Comparison of ENCODE assay signal across 22 cellular contexts in genomic region chr7:44107116-44107960, GRCh38. TPM values are rescaled to one million over a fixed set of nuclear protein-coding genes. Genes with fewer than 3 reads are reported as not detected.
DNase-seq lines count a peak whose midpoint lies in the region; ATAC-seq and TF ChIP-seq lines count a peak whose summit lies in the region.
"Had no signal": no experiment of that assay in that cellular context is flagged by ENCODE, and none has a peak within 500 bp of the region (broad histone marks: within the 10 kb centered on the region; RNA-seq: fewer than 3 reads in every experiment).

No MANE protein-coding gene starts in this region.

- H3K9me3 ChIP-seq in adipocyte (ENCODE audit: control insufficient read depth, low read length) (no peaks in the 10 kb centered on the region), neuronal stem cell (replicated peaks in 1 of 2; ENCODE audit: control insufficient read depth in 2 of 2, insufficient read depth in 1 of 2, low read depth in 1 of 2, low read length in 2 of 2) (peaks cover 0 to 2% of the 10 kb centered on the region in 2 donors)

- no peaks in the 10 kb centered on the region for H3K79me1 ChIP-seq in neuronal stem cell (ENCODE audit: low read depth, low read length)

- TF ChIP-seq CTCF in AG09309 (IDR thresholded peaks at IDR 0.05; ENCODE audit: control insufficient read depth, insufficient read depth, low read depth, low read length, missing control alignments): no peak

- H3K4me3 ChIP-seq in AG09309 (ENCODE audit: control insufficient read depth, low read depth, low read length): peak overlapping the region; percentile 62
- no peak overlapping the region for H3K4me3 ChIP-seq in adipocyte (ENCODE audit: low read length)
- H3K4me3 ChIP-seq in neuronal stem cell (ENCODE audit: low read length in 2 of 2): no peak overlapping the region
- H3K4me3 ChIP-seq: GM12878 had no signal

- no peak for ATAC-seq in HG03095 (IDR thresholded peaks at IDR 0.05; ENCODE audit: unreplicated experiment)
- ATAC-seq: activated CD8-positive, alpha-beta memory T cell treated with anti-CD3 and anti-CD28 coated beads, Interleukin-2, amount 10 ng/mL, durations not matched to agents 7 days and 5 days; GM12878 had no signal

- H3K18ac ChIP-seq in neuronal stem cell (ENCODE audit: low read length): no peak overlapping the region

- H2BK5ac ChIP-seq in neuronal stem cell (ENCODE audit: low read length): peak overlapping the region; percentile 13

- H3K9ac ChIP-seq in adipocyte (ENCODE audit: low read length): peak overlapping the region; percentile 47
- no peak overlapping the region for H3K9ac ChIP-seq in neuronal stem cell (ENCODE audit: low read depth, low read length, poor library complexity)

- no CpG with 5 or more reads among the region's 18 CpGs for WGBS in neuronal stem cell (ENCODE audit: extremely low coverage in 2 of 2, insufficient read length in 2 of 2, insufficient replicate concordance in 1 of 2), 2 donors

- H3K36me3 ChIP-seq in adipocyte (ENCODE audit: control insufficient read depth, insufficient read depth, low read length, severe bottlenecking) (peaks cover 18% of the 10 kb centered on the region), neuronal stem cell (replicated peaks in 1 of 2; ENCODE audit: control insufficient read depth in 2 of 2, insufficient read depth in 2 of 2, low read length in 2 of 2) (peaks cover 14 to 30% of the 10 kb centered on the region in 2 donors)

- CTCF ChIA-PET in activated CD4-positive, alpha-beta memory T cell treated with anti-CD3 and anti-CD28 coated beads for 36 hours (lab: Charles Lee): no interaction called here

- H2BK12ac ChIP-seq in neuronal stem cell (ENCODE audit: low read length): no peak overlapping the region

- no peaks in the 10 kb centered on the region for H3K27me3 ChIP-seq in adipocyte (replicated peaks; ENCODE audit: control insufficient read depth, insufficient read depth, low read length)
- H3K27me3 ChIP-seq in neuronal stem cell (ENCODE audit: control insufficient read depth in 3 of 3, insufficient read depth in 3 of 3, low read depth in 1 of 3, low read length in 3 of 3): peaks cover 0 to 8% (median 5%) of the 10 kb centered on the region in 3 experiments

- H3K27ac ChIP-seq in neuronal stem cell (replicated peaks; ENCODE audit: low read length): no peak overlapping the region
- H3K27ac ChIP-seq: epithelial cell of prostate had no signal

- no peak overlapping the region for H3K27ac Mint-ChIP-seq in activated CD4-positive, alpha-beta memory T cell treated with anti-CD3 and anti-CD28 coated beads for 36 hours
- H3K27ac Mint-ChIP-seq: activated CD8-positive, alpha-beta memory T cell treated with anti-CD3 and anti-CD28 coated beads, Interleukin-2, amount 10 ng/mL, durations not matched to agents 7 days and 5 days had no signal

- no peak overlapping the region for H3K4me3 Mint-ChIP-seq in activated CD4-positive, alpha-beta memory T cell treated with anti-CD3 and anti-CD28 coated beads for 36 hours
- H3K4me3 Mint-ChIP-seq: activated CD8-positive, alpha-beta memory T cell treated with anti-CD3 and anti-CD28 coated beads, Interleukin-2, amount 10 ng/mL, durations not matched to agents 7 days and 5 days had no signal

- no peak overlapping the region for H3K23ac ChIP-seq in neuronal stem cell (ENCODE audit: low read depth, low read length, poor library complexity)

- no peak overlapping the region for H2BK15ac ChIP-seq in neuronal stem cell (ENCODE audit: low read length)

- H2BK120ac ChIP-seq in neuronal stem cell (ENCODE audit: low read depth, low read length): no peak overlapping the region

- POLR2A ChIA-PET in activated CD4-positive, alpha-beta memory T cell treated with anti-CD3 and anti-CD28 coated beads for 36 hours (lab: Charles Lee): no interaction called here

- peaks cover 11% of the 10 kb centered on the region for H3K27me3 Mint-ChIP-seq in activated CD4-positive, alpha-beta memory T cell treated with anti-CD3 and anti-CD28 coated beads for 36 hours

- intact Hi-C loops in activated CD4-positive, alpha-beta memory T cell treated with anti-CD3 and anti-CD28 coated beads for 36 hours (cut with micrococcal nuclease): no loop called here

- no peak overlapping the region for H4K91ac ChIP-seq in neuronal stem cell (ENCODE audit: low read depth, low read length, poor library complexity)

- no peak overlapping the region for H3K4me2 ChIP-seq in neuronal stem cell (ENCODE audit: insufficient read depth, low read length, poor library complexity, severe bottlenecking)

- DNase-seq in AG09309 (ENCODE audit: low read depth) (no peak), adipocyte (ENCODE audit: low read depth) (no peak), neuronal stem cell (ENCODE audit: low spot score) (no peak)
- no peak for DNase-seq in activated CD4-positive, alpha-beta memory T cell treated with anti-CD3 and anti-CD28 coated beads for 36 hours
- no peak for DNase-seq in effector CD4-positive, alpha-beta T cell
- DNase-seq: ACHN; activated CD4-positive, CD25-positive, alpha-beta regulatory T cell treated with anti-CD3 and anti-CD28 coated beads, Interleukin-2, amount 50 U/mL, for 72 hours; activated CD8-positive, alpha-beta memory T cell treated with anti-CD3 and anti-CD28 coated beads, Interleukin-2, amount 10 ng/mL, durations not matched to agents 7 days and 5 days; activated gamma-delta T cell; anterior cingulate cortex; cortex of kidney; head of caudate nucleus; NCI-H146; NCI-H2227 treated with DMSO at 0.1 percent for 48 hours; nucleus accumbens; SHP77; stimulated activated CD4-positive, alpha-beta T cell treated with anti-CD3 and anti-CD28 coated beads, Interleukin-4, amount 100 ng/mL, for 4 hours had no signal

- H3K4me1 ChIP-seq in adipocyte (ENCODE audit: control insufficient read depth, insufficient read depth, low read length) (peaks cover 32% of the 10 kb centered on the region), neuronal stem cell (ENCODE audit: control insufficient read depth in 2 of 2, insufficient read depth in 1 of 2, low read depth in 1 of 2, low read length in 2 of 2) (peaks cover 8 to 10% of the 10 kb centered on the region in 2 donors)

- peak overlapping the region; percentile 64 for H3K14ac ChIP-seq in neuronal stem cell (ENCODE audit: low read length)

- H3K4me1 Mint-ChIP-seq in activated CD4-positive, alpha-beta memory T cell treated with anti-CD3 and anti-CD28 coated beads for 36 hours (ENCODE audit: low read depth): peaks cover 8% of the 10 kb centered on the region

- H2AK5ac ChIP-seq in neuronal stem cell (ENCODE audit: low read depth, low read length): no peak overlapping the region

- no peak overlapping the region for H4K8ac ChIP-seq in neuronal stem cell (ENCODE audit: low read depth, low read length)

- no peaks in the 10 kb centered on the region for H3K9me3 Mint-ChIP-seq in activated CD4-positive, alpha-beta memory T cell treated with anti-CD3 and anti-CD28 coated beads for 36 hours

- no peaks in the 10 kb centered on the region for H3K36me3 Mint-ChIP-seq in activated CD4-positive, alpha-beta memory T cell treated with anti-CD3 and anti-CD28 coated beads for 36 hours
- H3K36me3 Mint-ChIP-seq: activated CD8-positive, alpha-beta memory T cell treated with anti-CD3 and anti-CD28 coated beads, Interleukin-2, amount 10 ng/mL, durations not matched to agents 7 days and 5 days had no signal

- H3K4ac ChIP-seq in neuronal stem cell (ENCODE audit: low read length): no peak overlapping the region

- H2AFZ ChIP-seq in neuronal stem cell (ENCODE audit: low read length): no peak overlapping the region

RNA-seq across cellular contexts. Expression of gene AEBP1, which starts 3.2 kb away (rescaled TPM):
- polyA plus RNA-seq in neuronal stem cell (2013, experiment 1 of 2): 24.7 TPM
- polyA plus RNA-seq in neuronal stem cell (2013, experiment 2 of 2): 25.4 TPM
- 1 to 10 TPM; 5.5 to 6.6 TPM for total RNA-seq in activated CD4-positive, alpha-beta memory T cell treated with anti-CD3 and anti-CD28 coated beads for 36 hours
- total RNA-seq: LHCN-M2 had no signal

RNA-seq across cellular contexts. Expression of gene POLD2, which starts 16.0 kb away (rescaled TPM):
- 157 TPM for polyA plus RNA-seq in neuronal stem cell (2013, experiment 1 of 2)
- 156 TPM for polyA plus RNA-seq in neuronal stem cell (2013, experiment 2 of 2)
- total RNA-seq in activated CD4-positive, alpha-beta memory T cell treated with anti-CD3 and anti-CD28 coated beads for 36 hours: 100 to 1,000 TPM; 189 to 212 TPM

RNA-seq across cellular contexts. Expression of gene POLM, which starts 25.0 kb away (rescaled TPM):
- 9.9 TPM for polyA plus RNA-seq in neuronal stem cell (2013, experiment 1 of 2)
- 8.9 TPM for polyA plus RNA-seq in neuronal stem cell (2013, experiment 2 of 2)
- total RNA-seq in activated CD4-positive, alpha-beta memory T cell treated with anti-CD3 and anti-CD28 coated beads for 36 hours: 10 to 100 TPM; 32.5 to 32.7 TPM

RNA-seq across cellular contexts. Expression of gene MYL7, which starts 33.8 kb away (rescaled TPM):
- 0.07 TPM for polyA plus RNA-seq in neuronal stem cell (2013, experiment 1 of 2)
- not detected for polyA plus RNA-seq in neuronal stem cell (2013, experiment 2 of 2)
- total RNA-seq in activated CD4-positive, alpha-beta memory T cell treated with anti-CD3 and anti-CD28 coated beads for 36 hours: not detected
- total RNA-seq: activated CD8-positive, alpha-beta memory T cell treated with anti-CD3 and anti-CD28 coated beads, Interleukin-2, amount 10 ng/mL, durations not matched to agents 7 days and 5 days; GM12878; LHCN-M2; T-helper 2 cell treated with Interferon-gamma antibody and Interleukin-4, amounts not matched to agents 100 ng/mL and 5 ng/mL, for 36 hours had no signal

RNA-seq across cellular contexts. Expression of gene PGAM2, which starts 42.0 kb away (rescaled TPM):
- 17.7 TPM for polyA plus RNA-seq in neuronal stem cell (2013, experiment 1 of 2)
- polyA plus RNA-seq in neuronal stem cell (2013, experiment 2 of 2): 17.9 TPM
- total RNA-seq in activated CD4-positive, alpha-beta memory T cell treated with anti-CD3 and anti-CD28 coated beads for 36 hours: under 1 TPM; 0.26 to 0.27 TPM
- total RNA-seq: GM12878, LHCN-M2 had no signal
- polyA plus RNA-seq: GM12878 had no signal
